Comparison of ENCODE assay signal across 8 cellular contexts in the genomic region with DNA sequence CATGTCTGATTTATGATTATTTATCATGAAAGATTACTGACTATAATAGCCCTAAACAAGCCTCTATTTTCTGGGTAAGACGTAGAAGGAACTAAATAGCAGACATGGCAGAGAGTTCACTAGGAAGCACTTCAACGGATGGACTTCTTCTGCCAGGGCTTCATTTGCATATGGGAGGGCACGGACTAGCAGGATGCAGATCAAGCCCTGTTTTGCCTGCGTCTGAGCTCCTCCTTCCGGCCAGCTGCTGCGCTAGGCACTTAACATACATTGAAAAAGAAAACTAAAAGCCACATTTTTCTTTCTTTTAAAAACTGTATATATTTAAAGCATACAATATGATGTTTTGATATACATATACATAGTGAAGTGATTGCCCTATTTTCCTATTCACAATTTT.
A peak's percentile ranks its signal among the peaks of the same experiment; 100 is the strongest.
DNase-seq lines count a peak whose midpoint lies in the region; ATAC-seq and TF ChIP-seq lines count a peak whose summit lies in the region.

No MANE protein-coding gene starts in this region.

- no peaks in the 10 kb centered on the region for H3K9me3 ChIP-seq in body of pancreas
- H3K9me3 ChIP-seq in right lobe of liver, result no peaks in the 10 kb centered on the region

- H3K27me3 ChIP-seq in body of pancreas (no peaks in the 10 kb centered on the region), right lobe of liver (no peaks in the 10 kb centered on the region)

- 7 to 17% methylated on average over 6 of the region's 6 CpGs for WGBS in body of pancreas, 2 donors
- WGBS in right lobe of liver (ENCODE audit: insufficient coverage, low coverage, low lambda C conversion rate, missing lambda C conversion rate), result 4% methylated on average over 6 of the region's 6 CpGs

- ATAC-seq in HG02588 (IDR thresholded peaks at IDR 0.05; ENCODE audit: unreplicated experiment), result peak; percentile 98
- peak; percentile 67 for ATAC-seq in body of pancreas
- ATAC-seq in right lobe of liver, result peak in 3 of 4 donors; percentile 37 to 50 (median 49)

- in situ Hi-C loops in GM13976 (cut with MboI; ENCODE audit: low sequenced_read_pairs, unreplicated experiment), result no loop called here

- H3K4me1 ChIP-seq in body of pancreas (no peaks in the 10 kb centered on the region), right lobe of liver (no peaks in the 10 kb centered on the region)

- TF ChIP-seq POLR2A in body of pancreas (IDR thresholded peaks at IDR 0.05) (no peak), right lobe of liver (IDR thresholded peaks at IDR 0.05) (no peak)

- H3K27ac ChIP-seq in body of pancreas (no peak overlapping the region), right lobe of liver (no peak overlapping the region)

- DNase-seq in NCI-H2171 treated with DMSO at 0.1 percent for 48 hours (lab: John Stamatoyannopoulos, UW), result peak; percentile 53
- peak; percentile 59 to 79 (median 68) for DNase-seq in body of pancreas
- no peak for DNase-seq in right lobe of liver
- DNase-seq in GM13976 (ENCODE audit: low spot score), result no peak
- no peak for DNase-seq in NCI-H2107 treated with DMSO at 0.1 percent for 48 hours (lab: John Stamatoyannopoulos, UW; ENCODE audit: unreplicated experiment)
- no peak for DNase-seq in activated CD4-positive, CD25-positive, alpha-beta regulatory T cell treated with anti-CD3 and anti-CD28 coated beads, Interleukin-2, amount 50 U/mL, for 72 hours

- H3K4me3 ChIP-seq in GM12875 (ENCODE audit: low read depth, low read length) (no peak overlapping the region), body of pancreas (no peak overlapping the region), right lobe of liver (no peak overlapping the region)

- intact Hi-C loops in body of pancreas (cut with DNase I), result no loop called here
- intact Hi-C loops in right lobe of liver (cut with DNase I), result no loop called here

- H3K36me3 ChIP-seq in body of pancreas (replicated peaks in 1 of 2; ENCODE audit: insufficient read depth in 1 of 2, low read depth in 2 of 2) (no peaks in the 10 kb centered on the region), right lobe of liver (no peaks in the 10 kb centered on the region)

- TF ChIP-seq CTCF in GM12875 (IDR thresholded peaks at IDR 0.05; ENCODE audit: borderline replicate concordance, insufficient read depth, low read depth, low read length), result 0 out of 2 replicates have a peak, but pooled peaks have one; percentile 25
- peak in 5 of 7 experiments; percentile 19 to 56 (median 45) for TF ChIP-seq CTCF in body of pancreas (IDR thresholded peaks at IDR 0.05)
- peak in 1 of 4 donors; percentile 15 for TF ChIP-seq CTCF in right lobe of liver (IDR thresholded peaks at IDR 0.05)
- no peak for TF ChIP-seq CTCF in GM13976 (IDR thresholded peaks at IDR 0.05; ENCODE audit: borderline replicate concordance, control extremely low read depth, extremely low read depth, insufficient read depth, missing control alignments)

Comparison
In these comparisons a context has a peak if more than half of its experiments do, and no peak if none do; other contexts are left out.
1. DNase-seq: peak in NCI-H2171 treated with DMSO at 0.1 percent for 48 hours (single experiment) and body of pancreas (4 of 4); none in right lobe of liver (0 of 3), GM13976 (single experiment), NCI-H2107 treated with DMSO at 0.1 percent for 48 hours (single experiment) and activated CD4-positive, CD25-positive, alpha-beta regulatory T cell treated with anti-CD3 and anti-CD28 coated beads, Interleukin-2, amount 50 U/mL, for 72 hours (single experiment).
2. Peak in every context shown above with its lines, with median percentiles within 50 percentile points of each other: ATAC-seq.